7 cellular contexts compared by ENCODE assay signal in the genomic region with DNA sequence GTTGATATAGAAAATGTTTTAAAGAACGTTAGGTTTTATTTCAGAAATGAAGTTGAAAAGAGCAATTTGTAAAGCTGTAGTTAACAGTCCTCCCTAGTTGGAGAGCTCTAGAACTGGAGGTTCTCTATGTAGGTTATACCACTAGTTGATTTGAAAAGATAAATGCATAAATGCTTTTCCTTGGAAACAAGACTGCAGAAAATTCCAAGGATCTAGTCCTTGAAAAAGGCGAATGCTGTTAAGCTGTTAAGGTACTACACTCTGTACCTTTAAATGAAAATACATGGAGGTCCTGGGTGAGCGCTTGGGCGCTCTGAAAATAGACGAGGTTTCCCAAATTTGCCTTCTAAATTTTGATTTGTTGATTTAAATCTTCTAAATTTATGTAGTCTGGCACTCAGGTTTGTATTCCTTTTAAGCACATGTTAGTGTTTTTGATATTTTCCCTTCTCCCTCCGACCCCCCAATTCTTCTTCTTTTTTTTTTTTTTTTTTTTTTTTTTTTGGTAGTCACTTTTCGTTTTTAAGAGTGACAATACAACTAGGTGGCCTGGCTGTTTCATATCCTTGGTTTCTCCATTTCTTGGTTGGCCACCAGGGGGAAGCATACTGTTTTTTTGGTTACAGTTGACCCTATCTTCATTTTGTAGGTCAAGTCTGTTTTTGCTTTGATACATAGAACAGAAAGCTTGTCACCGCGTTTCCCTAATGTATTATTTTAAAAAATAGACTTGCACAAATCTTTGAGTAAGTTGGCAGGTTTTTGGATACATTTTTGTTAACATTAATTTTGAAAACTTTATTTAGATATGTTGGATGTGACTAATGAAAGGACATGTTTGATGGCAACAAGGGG.
A peak's percentile ranks its signal among the peaks of the same experiment; 100 is the strongest.
DNase-seq lines count a peak whose midpoint lies in the region; ATAC-seq and TF ChIP-seq lines count a peak whose summit lies in the region.

No MANE protein-coding gene starts in this region.

- H3K36me3 ChIP-seq in mucosa of stomach (ENCODE audit: control insufficient read depth, insufficient read depth, low read length) = no peaks in the 10 kb centered on the region

- no peaks in the 10 kb centered on the region for H3K9me3 ChIP-seq in mucosa of stomach (ENCODE audit: control insufficient read depth, low read length)

- no peak overlapping the region for H3K9ac ChIP-seq in mucosa of stomach (ENCODE audit: low read length)

- H3K27me3 ChIP-seq in mucosa of stomach (ENCODE audit: control insufficient read depth, insufficient read depth, low read length) = no peaks in the 10 kb centered on the region

- TF ChIP-seq CTCF in GM12874 (IDR thresholded peaks at IDR 0.05; ENCODE audit: insufficient read depth, low read depth, low read length) = peak; percentile 50

- H3K4me1 ChIP-seq in mucosa of stomach (ENCODE audit: control insufficient read depth, insufficient read depth, low read length) = peaks cover 12% of the 10 kb centered on the region

- no peak for ATAC-seq in stimulated activated naive CD8-positive, alpha-beta T cell treated with anti-CD3 and anti-CD28 coated beads, Interleukin-15, Interleukin-2, amounts not matched to agents 100 U/mL and 50 U/mL, for 24 hours

- peak overlapping the region; percentile 39 for H3K4me3 ChIP-seq in mucosa of stomach (ENCODE audit: low read length)

- peak in 72 of 76 experiments; percentile 4 to 87 (median 62) for DNase-seq in HUDEP-2 (lab: John Stamatoyannopoulos, UW; ENCODE audit: unreplicated experiment in 76 of 76)
- DNase-seq in NOMO-1 treated with DMSO at 0.1 percent for 48 hours (lab: John Stamatoyannopoulos, UW; ENCODE audit: unreplicated experiment) = peak; percentile 72
- peak; percentile 36 to 45 for DNase-seq in activated CD8-positive, alpha-beta memory T cell treated with anti-CD3 and anti-CD28 coated beads for 4 hours (ENCODE audit: low read depth in 2 of 2)
- DNase-seq in epidermal melanocyte (ENCODE audit: insufficient read length, low spot score) = peak; percentile 81
- DNase-seq in stimulated activated naive CD8-positive, alpha-beta T cell treated with anti-CD3 and anti-CD28 coated beads, Interleukin-15, Interleukin-2, amounts not matched to agents 100 U/mL and 50 U/mL, for 24 hours = peak; percentile 76
